2 cellular contexts compared by ENCODE assay signal in the genomic region with DNA sequence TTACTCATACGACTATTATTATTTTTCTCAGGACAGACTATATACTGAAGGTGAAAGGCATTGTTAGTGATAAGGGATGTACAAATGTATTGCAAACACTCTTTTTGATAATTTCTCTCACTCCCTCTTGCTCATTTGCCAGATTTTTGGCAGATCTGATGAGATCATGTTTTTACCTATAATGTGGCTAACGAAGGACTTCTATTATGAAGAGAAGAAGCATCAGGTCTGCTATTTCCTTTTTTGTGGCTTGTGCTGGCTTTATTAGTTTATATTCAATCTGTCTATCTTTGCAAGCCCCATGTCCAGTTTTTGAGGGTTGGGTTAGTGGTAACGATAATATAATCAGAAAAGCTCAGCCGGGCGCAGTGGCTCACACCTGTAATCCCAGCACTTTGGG.
TF ChIP-seq lines count a peak whose summit lies in the region.

No MANE protein-coding gene starts in this region.

TF ChIP-seq in HEK293, 187 proteins besides CTCF, POLR2A, EP300 and RAD21 (continued from another document):
- peak; percentile 62; the same call in 1 of the 2 replicates for TF ChIP-seq MYNN (tag by site-specific recombination; IDR thresholded peaks at IDR 0.05; ENCODE audit: borderline replicate concordance)

TF ChIP-seq in K562, 482 proteins besides CTCF, POLR2A, EP300 and RAD21:
- peak; percentile 71; the same call in 1 of the 2 replicates for TF ChIP-seq MYNN (IDR thresholded peaks at IDR 0.05)
- peak; percentile 54; the same call in 1 of the 2 replicates for TF ChIP-seq MYNN (CRISPR knock-in tag; IDR thresholded peaks at IDR 0.05)
- TF ChIP-seq, protein P1, sequence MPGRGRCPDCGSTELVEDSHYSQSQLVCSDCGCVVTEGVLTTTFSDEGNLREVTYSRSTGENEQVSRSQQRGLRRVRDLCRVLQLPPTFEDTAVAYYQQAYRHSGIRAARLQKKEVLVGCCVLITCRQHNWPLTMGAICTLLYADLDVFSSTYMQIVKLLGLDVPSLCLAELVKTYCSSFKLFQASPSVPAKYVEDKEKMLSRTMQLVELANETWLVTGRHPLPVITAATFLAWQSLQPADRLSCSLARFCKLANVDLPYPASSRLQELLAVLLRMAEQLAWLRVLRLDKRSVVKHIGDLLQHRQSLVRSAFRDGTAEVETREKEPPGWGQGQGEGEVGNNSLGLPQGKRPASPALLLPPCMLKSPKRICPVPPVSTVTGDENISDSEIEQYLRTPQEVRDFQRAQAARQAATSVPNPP (IDR thresholded peaks at IDR 0.05; ENCODE audit: borderline replicate concordance, insufficient read depth, insufficient read length), result no peak
- TF ChIP-seq DACH1 (IDR thresholded peaks at IDR 0.05; ENCODE audit: partially characterized antibody), result no peak
- no peak for TF ChIP-seq KHSRP (IDR thresholded peaks at IDR 0.05)
TF ChIP-seq in K562: peak in this region for 1.
